33 cellular contexts compared by ENCODE assay signal in the genomic region with DNA sequence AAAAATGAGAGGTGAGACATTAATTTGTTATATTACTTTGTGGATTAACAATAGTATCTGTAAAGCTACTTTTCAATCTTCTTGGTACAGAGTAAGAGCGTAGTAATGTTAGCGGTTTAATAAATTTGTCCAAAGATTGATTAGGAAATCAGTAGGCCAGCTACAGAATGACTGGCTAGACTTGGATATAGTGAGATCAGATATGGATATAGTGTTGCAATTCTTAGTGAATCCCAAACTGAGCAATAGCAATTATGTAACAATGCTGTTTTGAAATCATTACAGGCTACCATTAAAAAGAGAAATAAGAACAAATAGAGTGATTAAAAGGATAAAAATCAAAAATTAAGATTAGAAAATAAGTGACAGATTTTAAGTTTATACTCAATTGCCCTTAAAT. TPM values are rescaled to one million over a fixed set of nuclear protein-coding genes. Genes with fewer than 3 reads are reported as not detected.
"Had no signal": no experiment of that assay in that cellular context is flagged by ENCODE, and none has a peak within 500 bp of the region (broad histone marks: within the 10 kb centered on the region; RNA-seq: fewer than 3 reads in every experiment).

No MANE protein-coding gene starts in this region.

- DNase-seq: activated CD4-positive, alpha-beta T cell treated with anti-CD3 and anti-CD28 coated beads for 48 hours; activated CD4-positive, alpha-beta T cell treated with anti-CD3 and anti-CD28 coated beads, Interleukin-2, amount 50 U/mL, for 48 hours; activated CD8-positive, alpha-beta memory T cell treated with anti-CD3 and anti-CD28 coated beads for 24 hours; activated CD8-positive, alpha-beta memory T cell treated with anti-CD3 and anti-CD28 coated beads, Interleukin-2, amount 50 U/mL, for 4 hours; activated gamma-delta T cell; activated naive CD4-positive, alpha-beta T cell treated with anti-CD3 and anti-CD28 coated beads, Interleukin-2, amount 10 ng/mL, durations not matched to agents 7 days and 5 days; activated naive CD8-positive, alpha-beta T cell treated with anti-CD3 and anti-CD28 coated beads, Interleukin-2, amount 10 ng/mL, durations not matched to agents 7 days and 5 days; activated T-cell treated with anti-CD3 and anti-CD28 coated beads, Interleukin-2, amount 50 U/mL, for 1 hour; amygdala; endodermal cell; gastrocnemius medialis; glutamatergic neuron; islet precursor cell; left ventricle myocardium superior; midbrain; naive thymus-derived CD4-positive, alpha-beta T cell; pancreas; retina; stimulated activated CD4-positive, alpha-beta T cell treated with anti-CD3 and anti-CD28 coated beads, Interleukin-15, amount 100 ng/mL, for 24 hours; stimulated activated CD4-positive, alpha-beta T cell treated with anti-CD3 and anti-CD28 coated beads, Interleukin-2, amount 100 ng/mL, for 24 hours; stimulated activated naive B cell treated with anti-CD40 and anti-IgM and Interleukin-4, amounts not matched to agents 10 μg/mL and 1 μg/mL and 100 μg/mL, for 72 hours; stomach; T-helper 1 cell; thyroid gland; upper lobe of left lung had no signal

- H3K4me3 ChIP-seq: breast epithelium, esophagus muscularis mucosa, gastrocnemius medialis, pancreas, prostate gland, stomach, thyroid gland, upper lobe of left lung had no signal

- H3K9me3 ChIP-seq: breast epithelium, esophagus muscularis mucosa, gastrocnemius medialis, pancreas, prostate gland, stomach, thyroid gland, upper lobe of left lung had no signal

- H3K27me3 ChIP-seq: breast epithelium, esophagus muscularis mucosa, gastrocnemius medialis, pancreas, stomach, thyroid gland, upper lobe of left lung had no signal

- ATAC-seq: activated CD4-positive, CD25-positive, alpha-beta regulatory T cell treated with anti-CD3 and anti-CD28 coated beads, Interleukin-2, amount 50 U/mL, for 24 hours; gastrocnemius medialis; left ventricle myocardium superior; naive thymus-derived CD4-positive, alpha-beta T cell; pancreas; stimulated activated naive B cell treated with anti-CD40 and anti-IgM and Interleukin-4, amounts not matched to agents 10 μg/mL and 1 μg/mL and 100 μg/mL, for 72 hours had no signal

- H3K27ac ChIP-seq: breast epithelium, esophagus muscularis mucosa, gastrocnemius medialis, pancreas, prostate gland, stomach, thyroid gland, upper lobe of left lung, VCaP had no signal

- FAIRE-seq: pancreas, TTC549 had no signal

- H3K36me3 ChIP-seq: breast epithelium, esophagus muscularis mucosa, gastrocnemius medialis, pancreas, prostate gland, stomach, thyroid gland, upper lobe of left lung had no signal

- H3K4me1 ChIP-seq: breast epithelium, esophagus muscularis mucosa, gastrocnemius medialis, pancreas, prostate gland, stomach, thyroid gland, upper lobe of left lung had no signal

RNA-seq across cellular contexts. Expression of gene UGT2A2, which starts 0.8 kb away (rescaled TPM):
- total RNA-seq: activated naive CD8-positive, alpha-beta T cell treated with anti-CD3 and anti-CD28 coated beads, Interleukin-2, amount 10 ng/mL, durations not matched to agents 7 days and 5 days; activated T-helper 1 cell treated with anti-CD3 and anti-CD28 coated beads, Interleukin-12 subunit alpha, Interleukin-12 subunit beta, Interleukin-2, Interleukin-4 antibody, amounts not matched to agents 30 ng/mL and 10 ng/mL and 1 ng/mL, durations not matched to agents 14 hours and 24 hours and 36 hours; breast epithelium; endodermal cell; esophagus muscularis mucosa; gastrocnemius medialis; left ventricle myocardium superior; naive thymus-derived CD4-positive, alpha-beta T cell; pancreas; prostate gland; stomach; thyroid gland; upper lobe of left lung had no signal
- polyA plus RNA-seq: naive thymus-derived CD4-positive, alpha-beta T cell; neural cell; pancreas; stomach had no signal

RNA-seq across cellular contexts. Expression of gene UGT2A1, which starts 12.8 kb away (rescaled TPM):
- total RNA-seq: activated naive CD8-positive, alpha-beta T cell treated with anti-CD3 and anti-CD28 coated beads, Interleukin-2, amount 10 ng/mL, durations not matched to agents 7 days and 5 days; activated T-helper 1 cell treated with anti-CD3 and anti-CD28 coated beads, Interleukin-12 subunit alpha, Interleukin-12 subunit beta, Interleukin-2, Interleukin-4 antibody, amounts not matched to agents 30 ng/mL and 10 ng/mL and 1 ng/mL, durations not matched to agents 14 hours and 24 hours and 36 hours; breast epithelium; endodermal cell; esophagus muscularis mucosa; gastrocnemius medialis; left ventricle myocardium superior; naive thymus-derived CD4-positive, alpha-beta T cell; pancreas; prostate gland; stomach; thyroid gland had no signal
- polyA plus RNA-seq: naive thymus-derived CD4-positive, alpha-beta T cell; neural cell; pancreas; stomach had no signal
